ENCODE assay signal across 20 cellular contexts in genomic region chr13:66844933-66845332, GRCh38.
DNase-seq lines count a peak whose midpoint lies in the region; ATAC-seq, FAIRE-seq and TF ChIP-seq lines count a peak whose summit lies in the region.
"Had no signal": no experiment of that assay in that cellular context is flagged by ENCODE, and none has a peak within 500 bp of the region (broad histone marks: within the 10 kb centered on the region; RNA-seq: fewer than 3 reads in every experiment).

No MANE protein-coding gene starts in this region.

- no peak for DNase-seq in GM23338 (ENCODE audit: low spot score)
- no peak for DNase-seq in IMR-90
- no peak for DNase-seq in H1 (ENCODE audit: low read depth in 1 of 2, low spot score in 2 of 2)
- no peak for DNase-seq in upper lobe of left lung
- no peak for DNase-seq in esophagus muscularis mucosa (ENCODE audit: extremely low spot score)
- no peak for DNase-seq in SKM-1 (lab: John Stamatoyannopoulos, UW; ENCODE audit: unreplicated experiment)
- DNase-seq: ACHN; BE2C; C1 segment of cervical spinal cord; Caco-2; CD4-positive, alpha-beta T cell; GM23248; H7 had no signal

- no peak overlapping the region for H2AK9ac ChIP-seq in IMR-90 (replicated peaks; ENCODE audit: low read depth, low read length, poor library complexity)

- no peak overlapping the region for H3K4ac ChIP-seq in IMR-90 (ENCODE audit: low read depth, low read length)
- no peak overlapping the region for H3K4ac ChIP-seq in H1 (replicated peaks; ENCODE audit: insufficient read length, low read depth, low read length)

- H4K91ac ChIP-seq in IMR-90 (ENCODE audit: insufficient read depth, low read depth, low read length) (no peak overlapping the region), H1 (replicated peaks; ENCODE audit: insufficient read length, low read length) (no peak overlapping the region)

- TF ChIP-seq CTCF in GM23338 (conservative IDR thresholded peaks at IDR 0.05; ENCODE audit: low read depth in 2 of 2), result no peak
- no peak for TF ChIP-seq CTCF in IMR-90 (conservative IDR thresholded peaks at IDR 0.05; ENCODE audit: low read depth, low read length)
- no peak for TF ChIP-seq CTCF in H1 (IDR thresholded peaks at IDR 0.05; ENCODE audit: control extremely low read depth in 1 of 3, insufficient read depth in 1 of 3, low read depth in 1 of 3, low read length in 3 of 3)
- no peak for TF ChIP-seq CTCF in upper lobe of left lung (IDR thresholded peaks at IDR 0.05)
- no peak for TF ChIP-seq CTCF in esophagus muscularis mucosa (IDR thresholded peaks at IDR 0.05)

- CTCF ChIA-PET in IMR-90 (lab: Yijun Ruan, JAX) (no interaction called here), H1 (lab: Charles Lee; ENCODE audit: partially characterized antibody) (no interaction called here)

- H2AFZ ChIP-seq in GM23338 (peak overlapping the region; percentile 54), IMR-90 (replicated peaks; ENCODE audit: low read length, poor library complexity) (peak overlapping the region; percentile 43), H1 (ENCODE audit: low read length) (peak overlapping the region; percentile 49; the same call in 1 of the 2 replicates)
- H2AFZ ChIP-seq: GM23248 had no signal

- WGBS in IMR-90 (ENCODE audit: extremely low coverage in 2 of 2, insufficient read length in 1 of 2), 2 experiments, result 63% methylated on average over 2 of the region's 7 CpGs; no CpG with 5 or more reads in 1 of the 2 experiments
- 94% methylated on average over 7 of the region's 7 CpGs; no CpG with 5 or more reads in 1 of the 2 experiments for WGBS in H1 (ENCODE audit: extremely low coverage in 1 of 2, insufficient coverage in 1 of 2, insufficient read length in 1 of 2, insufficient replicate concordance in 2 of 2, low coverage in 1 of 2, low lambda C conversion rate in 2 of 2, missing lambda C conversion rate in 1 of 2), 2 experiments
- WGBS in upper lobe of left lung, 2 donors, result 89 to 92% methylated on average over 2 to 7 of the region's 7 CpGs
- 77% methylated on average over 3 of the region's 7 CpGs for WGBS in esophagus muscularis mucosa

- H3K9ac ChIP-seq in IMR-90 (ENCODE audit: low read depth, low read length) (no peak overlapping the region), H1 (replicated peaks in 1 of 4; ENCODE audit: extremely low read depth in 1 of 4, low read depth in 3 of 4, low read length in 3 of 4) (no peak overlapping the region)
- H3K9ac ChIP-seq: GM23248 had no signal

- no peak for TF ChIP-seq POLR2A in IMR-90 (IDR thresholded peaks at IDR 0.05; ENCODE audit: low read depth, low read length)
- TF ChIP-seq POLR2A in H1 (IDR thresholded peaks at IDR 0.05; ENCODE audit: control extremely low read depth in 1 of 2, low read depth in 2 of 2, low read length in 2 of 2), result no peak
- no peak for TF ChIP-seq POLR2A in upper lobe of left lung (IDR thresholded peaks at IDR 0.05)
- TF ChIP-seq POLR2A in esophagus muscularis mucosa (IDR thresholded peaks at IDR 0.05; ENCODE audit: low read depth), result no peak

- H3K23ac ChIP-seq in IMR-90 (ENCODE audit: low read depth, low read length) (no peak overlapping the region), H1 (ENCODE audit: insufficient read length) (no peak overlapping the region)

- dilution Hi-C loops in IMR-90 (cut with HindIII; ENCODE audit: low sequenced_read_pairs, unreplicated experiment), result no loop called here

- TF ChIP-seq RAD21 in IMR-90 (IDR thresholded peaks at IDR 0.05; ENCODE audit: low read length) (no peak), H1 (IDR thresholded peaks at IDR 0.05 in 1 of 2, conservative IDR thresholded peaks at IDR 0.05 in 1 of 2; ENCODE audit: low read depth in 2 of 2, low read length in 2 of 2) (no peak)

- no peak overlapping the region for H2BK120ac ChIP-seq in IMR-90 (ENCODE audit: low read depth, low read length)
- H2BK120ac ChIP-seq in H1 (replicated peaks; ENCODE audit: low read depth, low read length), result no peak overlapping the region

- peak overlapping the region; percentile 6; the same call in 1 of the 2 replicates for H3K27ac Mint-ChIP-seq in GM23338
- H3K27ac Mint-ChIP-seq: CD4-positive, alpha-beta T cell had no signal

- POLR2A ChIA-PET in IMR-90 (lab: Charles Lee; ENCODE audit: unreplicated experiment), result no interaction called here
- POLR2A ChIA-PET in H1 (lab: Charles Lee; ENCODE audit: partially characterized antibody), result no interaction called here

- intact Hi-C loops in IMR-90 (cut with micrococcal nuclease), result no loop called here
- intact Hi-C loops in esophagus muscularis mucosa (cut with DNase I), result no loop called here

- FAIRE-seq in H1 (lab: Jason Lieb, UNC), result no peak
- FAIRE-seq: A204.1, D721Med, G401.6, GM12891, GM18507, K562 had no signal

- no peak overlapping the region for H3K4me3 ChIP-seq in GM23338
- no peak overlapping the region for H3K4me3 ChIP-seq in IMR-90 (ENCODE audit: insufficient read depth, low read depth, low read length)
- no peak overlapping the region for H3K4me3 ChIP-seq in H1 (ENCODE audit: extremely low read depth in 1 of 4, insufficient read depth in 2 of 4, low read depth in 3 of 4, low read length in 4 of 4)
- H3K4me3 ChIP-seq in upper lobe of left lung, result no peak overlapping the region
- no peak overlapping the region for H3K4me3 ChIP-seq in esophagus muscularis mucosa
- H3K4me3 ChIP-seq: GM23248, K562 had no signal

- H4K5ac ChIP-seq in IMR-90 (ENCODE audit: low read depth, low read length), result no peak overlapping the region
- H4K5ac ChIP-seq in H1 (ENCODE audit: insufficient read length, low read depth, low read length), result no peak overlapping the region

- H3K9me3 ChIP-seq in IMR-90 (ENCODE audit: control insufficient read depth, insufficient read depth, low read length) (no peaks in the 10 kb centered on the region), H1 (ENCODE audit: insufficient read depth in 2 of 2, low read depth in 1 of 2, low read length in 1 of 2) (no peaks in the 10 kb centered on the region), upper lobe of left lung (no peaks in the 10 kb centered on the region), esophagus muscularis mucosa (no peaks in the 10 kb centered on the region)
- H3K9me3 ChIP-seq: BE2C, Caco-2 had no signal

- no peaks in the 10 kb centered on the region for H3K9me1 ChIP-seq in IMR-90 (ENCODE audit: insufficient read depth, low read length)

- H3K36me3 ChIP-seq in GM23338 (ENCODE audit: insufficient read depth) (no peaks in the 10 kb centered on the region), IMR-90 (ENCODE audit: control insufficient read depth, insufficient read depth, low read length) (no peaks in the 10 kb centered on the region), H1 (ENCODE audit: control insufficient read depth in 2 of 4, insufficient read depth in 4 of 4, low read length in 3 of 4) (no peaks in the 10 kb centered on the region), upper lobe of left lung (no peaks in the 10 kb centered on the region), esophagus muscularis mucosa (no peaks in the 10 kb centered on the region)
- H3K36me3 ChIP-seq: BE2C had no signal

- H2BK15ac ChIP-seq in IMR-90 (ENCODE audit: low read depth, low read length), result no peak overlapping the region
- no peak overlapping the region for H2BK15ac ChIP-seq in H1 (ENCODE audit: low read length)

- no peak overlapping the region for H2BK12ac ChIP-seq in H1 (ENCODE audit: low read depth, low read length)

- H3K4me2 ChIP-seq in GM23338 (no peak overlapping the region), IMR-90 (ENCODE audit: low read depth, low read length) (no peak overlapping the region), H1 (ENCODE audit: insufficient read depth in 1 of 2, low read depth in 2 of 2, low read length in 2 of 2) (no peak overlapping the region)

- TF ChIP-seq EP300 in H1 (IDR thresholded peaks at IDR 0.05; ENCODE audit: borderline replicate concordance in 1 of 2, low read depth in 2 of 2, low read length in 2 of 2), result no peak
- TF ChIP-seq EP300 in upper lobe of left lung (IDR thresholded peaks at IDR 0.05), result no peak
- no peak for TF ChIP-seq EP300 in esophagus muscularis mucosa (IDR thresholded peaks at IDR 0.05)

- H3K4me1 ChIP-seq in GM23338 (ENCODE audit: insufficient read depth) (no peaks in the 10 kb centered on the region), IMR-90 (ENCODE audit: control insufficient read depth, insufficient read depth, low read length) (no peaks in the 10 kb centered on the region), H1 (replicated peaks in 1 of 4; ENCODE audit: control insufficient read depth in 3 of 4, insufficient read depth in 4 of 4, low read length in 3 of 4) (peaks cover 0 to 4% (median 0%) of the 10 kb centered on the region in 4 experiments; a peak in 1 of 7 replicates), upper lobe of left lung (no peaks in the 10 kb centered on the region), esophagus muscularis mucosa (no peaks in the 10 kb centered on the region)
- H3K4me1 ChIP-seq: BE2C, Caco-2 had no signal

- H3K18ac ChIP-seq in IMR-90 (ENCODE audit: low read depth, low read length), result no peak overlapping the region
- H3K18ac ChIP-seq in H1 (ENCODE audit: extremely low read depth, low read length), result no peak overlapping the region

- H3K79me1 ChIP-seq in IMR-90 (ENCODE audit: low read depth in 1 of 2, low read length in 2 of 2), result no peaks in the 10 kb centered on the region
- no peaks in the 10 kb centered on the region for H3K79me1 ChIP-seq in H1 (ENCODE audit: low read depth, low read length)

- H2BK5ac ChIP-seq in IMR-90 (ENCODE audit: low read depth, low read length, poor library complexity, severe bottlenecking) (no peak overlapping the region), H1 (ENCODE audit: low read depth, low read length) (no peak overlapping the region)

- in situ Hi-C loops in IMR-90 (cut with MboI; ENCODE audit: low sequenced_read_pairs), result no loop called here

- H2BK20ac ChIP-seq in IMR-90 (ENCODE audit: low read depth, low read length) (no peak overlapping the region), H1 (ENCODE audit: low read length) (no peak overlapping the region)

- H3K36me3 Mint-ChIP-seq in GM23338 (ENCODE audit: low read depth), result no peaks in the 10 kb centered on the region

- peak; percentile 59; the same call in 2 of the 3 replicates for ATAC-seq in GM23338
- ATAC-seq in IMR-90 (ENCODE audit: low read depth), result no peak
- ATAC-seq in upper lobe of left lung (ENCODE audit: low FRiP score in 2 of 2), result peak; percentile 12 to 40
- no peak for ATAC-seq in HG03095 (IDR thresholded peaks at IDR 0.05; ENCODE audit: unreplicated experiment)
- ATAC-seq: K562 had no signal

- H3K23me2 ChIP-seq in H1 (ENCODE audit: low read depth, low read length), result no peaks in the 10 kb centered on the region; the same call in 1 of the 2 replicates

- H3K4me3 Mint-ChIP-seq in GM23338, result no peak overlapping the region
- H3K4me3 Mint-ChIP-seq: CD4-positive, alpha-beta T cell had no signal

- no peaks in the 10 kb centered on the region for H3K79me2 ChIP-seq in GM23338 (replicated peaks; ENCODE audit: insufficient read depth)
- H3K79me2 ChIP-seq in H1 (ENCODE audit: control insufficient read depth in 1 of 2, insufficient read depth in 2 of 2, low read length in 2 of 2), result no peaks in the 10 kb centered on the region

- H3K14ac ChIP-seq in IMR-90 (replicated peaks; ENCODE audit: low read depth, low read length) (no peak overlapping the region), H1 (ENCODE audit: insufficient read length) (no peak overlapping the region)

- H3K27ac ChIP-seq in GM23338 (ENCODE audit: low read depth) (no peak overlapping the region), IMR-90 (ENCODE audit: insufficient read depth, low read length) (no peak overlapping the region), H1 (ENCODE audit: low read depth, low read length) (no peak overlapping the region), upper lobe of left lung (no peak overlapping the region), esophagus muscularis mucosa (replicated peaks in 1 of 4) (no peak overlapping the region)
- H3K27ac ChIP-seq: GM23248 had no signal

- no TSS peak for BruUV-seq in IMR-90 (replicated peaks; lab: Mats Ljungman, UMichigan)

- H4K8ac ChIP-seq in IMR-90 (ENCODE audit: low read depth in 2 of 2, low read length in 2 of 2) (no peak overlapping the region), H1 (ENCODE audit: extremely low read depth, insufficient read depth, low read length) (peak overlapping the region; percentile 88)

- H4K20me1 ChIP-seq in GM23338 (replicated peaks; ENCODE audit: insufficient read depth) (no peaks in the 10 kb centered on the region), IMR-90 (ENCODE audit: insufficient read depth, low read length) (no peaks in the 10 kb centered on the region), H1 (replicated peaks in 1 of 2; ENCODE audit: control insufficient read depth in 1 of 2, insufficient read depth in 2 of 2, low read length in 2 of 2) (no peaks in the 10 kb centered on the region)

- no peaks in the 10 kb centered on the region for H3F3A ChIP-seq in GM23338 (replicated peaks; ENCODE audit: low read depth)

- no peaks in the 10 kb centered on the region for H3K27me3 ChIP-seq in GM23338 (ENCODE audit: insufficient read depth)
- no peaks in the 10 kb centered on the region for H3K27me3 ChIP-seq in IMR-90 (ENCODE audit: control insufficient read depth, insufficient read depth, low read length)
- H3K27me3 ChIP-seq in H1 (replicated peaks in 1 of 4; ENCODE audit: control insufficient read depth in 3 of 4, extremely low read depth in 1 of 4, insufficient read depth in 3 of 4, low read length in 3 of 4), result no peaks in the 10 kb centered on the region
- H3K27me3 ChIP-seq in upper lobe of left lung, result no peaks in the 10 kb centered on the region
- no peaks in the 10 kb centered on the region for H3K27me3 ChIP-seq in esophagus muscularis mucosa
- H3K27me3 ChIP-seq: BE2C had no signal

- no peaks in the 10 kb centered on the region for H3K27me3 Mint-ChIP-seq in GM23338 (ENCODE audit: insufficient read depth, low read depth, poor library complexity)
- H3K27me3 Mint-ChIP-seq: CD4-positive, alpha-beta T cell had no signal

- peaks cover 4% of the 10 kb centered on the region; the same call in 2 of the 3 replicates for H3K4me1 Mint-ChIP-seq in GM23338

- H3K9me2 ChIP-seq in GM23338 (ENCODE audit: insufficient read depth), result no peaks in the 10 kb centered on the region

- no peak overlapping the region for H2AK5ac ChIP-seq in IMR-90 (ENCODE audit: low read depth, low read length)
- H2AK5ac ChIP-seq in H1 (ENCODE audit: low read depth, low read length), result no peak overlapping the region

- H3K56ac ChIP-seq in IMR-90 (ENCODE audit: extremely low read depth, insufficient read depth, low read length) (no peak overlapping the region), H1 (replicated peaks; ENCODE audit: insufficient read length, low read depth, low read length) (no peak overlapping the region)

- no peaks in the 10 kb centered on the region for H3K9me3 Mint-ChIP-seq in GM23338
- H3K9me3 Mint-ChIP-seq: CD4-positive, alpha-beta T cell had no signal

Comparison
In these comparisons a context has a peak if more than half of its experiments do, and no peak if none do; other contexts are left out.
1. ATAC-seq: peak in GM23338 (single experiment) and upper lobe of left lung (2 of 2); none in IMR-90 (single experiment) and HG03095 (single experiment).
2. Peak in every context shown above with its lines, with median percentiles within 50 percentile points of each other: H2AFZ ChIP-seq.